In the genomic region with DNA sequence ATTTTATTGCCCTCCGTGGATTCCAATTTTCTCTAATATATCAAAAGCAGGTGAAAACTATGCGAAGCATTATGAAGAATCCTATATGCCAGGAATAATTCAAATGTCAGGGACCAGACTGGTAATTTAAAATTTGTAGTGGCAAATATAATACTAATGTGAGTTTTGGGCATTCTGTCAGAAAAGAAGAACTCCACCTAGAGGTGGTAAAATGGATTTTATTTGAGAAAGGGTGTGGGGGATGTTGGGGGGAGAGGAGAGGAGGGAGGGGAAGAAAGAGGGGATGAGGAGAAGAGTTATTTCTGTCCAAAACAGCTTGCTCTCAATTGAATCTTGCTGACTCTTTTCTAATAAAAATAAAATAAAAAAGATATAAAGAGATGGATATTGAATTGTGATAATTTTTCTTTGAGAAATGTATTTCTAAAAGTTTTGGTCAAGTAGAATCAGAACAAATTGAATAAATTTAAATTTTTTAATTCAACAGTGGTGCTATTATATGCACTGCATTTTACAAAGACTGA, we compare ENCODE assay signal across 1 cellular context.
TF ChIP-seq lines count a peak whose summit lies in the region.

No MANE protein-coding gene starts in this region.

TF ChIP-seq in SK-N-SH treated with all-trans-retinoic acid at 6 μM for 48 hours, 23 proteins besides CTCF, POLR2A, EP300 and RAD21 (continued from another document):
- TF ChIP-seq, protein P1, sequence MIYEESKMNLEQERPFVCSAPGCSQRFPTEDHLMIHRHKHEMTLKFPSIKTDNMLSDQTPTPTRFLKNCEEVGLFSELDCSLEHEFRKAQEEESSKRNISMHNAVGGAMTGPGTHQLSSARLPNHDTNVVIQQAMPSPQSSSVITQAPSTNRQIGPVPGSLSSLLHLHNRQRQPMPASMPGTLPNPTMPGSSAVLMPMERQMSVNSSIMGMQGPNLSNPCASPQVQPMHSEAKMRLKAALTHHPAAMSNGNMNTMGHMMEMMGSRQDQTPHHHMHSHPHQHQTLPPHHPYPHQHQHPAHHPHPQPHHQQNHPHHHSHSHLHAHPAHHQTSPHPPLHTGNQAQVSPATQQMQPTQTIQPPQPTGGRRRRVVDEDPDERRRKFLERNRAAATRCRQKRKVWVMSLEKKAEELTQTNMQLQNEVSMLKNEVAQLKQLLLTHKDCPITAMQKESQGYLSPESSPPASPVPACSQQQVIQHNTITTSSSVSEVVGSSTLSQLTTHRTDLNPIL (CRISPR knock-in tag; IDR thresholded peaks at IDR 0.05; ENCODE audit: low read depth), result no peak
- TF ChIP-seq GLIS3 (CRISPR knock-in tag; IDR thresholded peaks at IDR 0.05) (no peak), ZFP30 (CRISPR knock-in tag; IDR thresholded peaks at IDR 0.05) (no peak), ZNF70 (CRISPR knock-in tag; IDR thresholded peaks at IDR 0.05) (no peak), BACH2 (CRISPR knock-in tag; IDR thresholded peaks at IDR 0.05; ENCODE audit: borderline replicate concordance) (no peak), ISL1 (CRISPR knock-in tag; IDR thresholded peaks at IDR 0.05) (no peak), ESRRG (CRISPR knock-in tag; IDR thresholded peaks at IDR 0.05) (no peak), TOX (CRISPR knock-in tag; IDR thresholded peaks at IDR 0.05; ENCODE audit: borderline replicate concordance) (no peak), OSR1 (CRISPR knock-in tag; IDR thresholded peaks at IDR 0.05) (no peak)
- TF ChIP-seq, protein P2, sequence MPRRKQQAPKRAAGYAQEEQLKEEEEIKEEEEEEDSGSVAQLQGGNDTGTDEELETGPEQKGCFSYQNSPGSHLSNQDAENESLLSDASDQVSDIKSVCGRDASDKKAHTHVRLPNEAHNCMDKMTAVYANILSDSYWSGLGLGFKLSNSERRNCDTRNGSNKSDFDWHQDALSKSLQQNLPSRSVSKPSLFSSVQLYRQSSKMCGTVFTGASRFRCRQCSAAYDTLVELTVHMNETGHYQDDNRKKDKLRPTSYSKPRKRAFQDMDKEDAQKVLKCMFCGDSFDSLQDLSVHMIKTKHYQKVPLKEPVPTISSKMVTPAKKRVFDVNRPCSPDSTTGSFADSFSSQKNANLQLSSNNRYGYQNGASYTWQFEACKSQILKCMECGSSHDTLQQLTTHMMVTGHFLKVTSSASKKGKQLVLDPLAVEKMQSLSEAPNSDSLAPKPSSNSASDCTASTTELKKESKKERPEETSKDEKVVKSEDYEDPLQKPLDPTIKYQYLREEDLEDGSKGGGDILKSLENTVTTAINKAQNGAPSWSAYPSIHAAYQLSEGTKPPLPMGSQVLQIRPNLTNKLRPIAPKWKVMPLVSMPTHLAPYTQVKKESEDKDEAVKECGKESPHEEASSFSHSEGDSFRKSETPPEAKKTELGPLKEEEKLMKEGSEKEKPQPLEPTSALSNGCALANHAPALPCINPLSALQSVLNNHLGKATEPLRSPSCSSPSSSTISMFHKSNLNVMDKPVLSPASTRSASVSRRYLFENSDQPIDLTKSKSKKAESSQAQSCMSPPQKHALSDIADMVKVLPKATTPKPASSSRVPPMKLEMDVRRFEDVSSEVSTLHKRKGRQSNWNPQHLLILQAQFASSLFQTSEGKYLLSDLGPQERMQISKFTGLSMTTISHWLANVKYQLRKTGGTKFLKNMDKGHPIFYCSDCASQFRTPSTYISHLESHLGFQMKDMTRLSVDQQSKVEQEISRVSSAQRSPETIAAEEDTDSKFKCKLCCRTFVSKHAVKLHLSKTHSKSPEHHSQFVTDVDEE (CRISPR knock-in tag; IDR thresholded peaks at IDR 0.05), result no peak
TF ChIP-seq in SK-N-SH treated with all-trans-retinoic acid at 6 μM for 48 hours: peak in this region for 0.
